Comparison of ENCODE assay signal across 20 cellular contexts in the genomic region with DNA sequence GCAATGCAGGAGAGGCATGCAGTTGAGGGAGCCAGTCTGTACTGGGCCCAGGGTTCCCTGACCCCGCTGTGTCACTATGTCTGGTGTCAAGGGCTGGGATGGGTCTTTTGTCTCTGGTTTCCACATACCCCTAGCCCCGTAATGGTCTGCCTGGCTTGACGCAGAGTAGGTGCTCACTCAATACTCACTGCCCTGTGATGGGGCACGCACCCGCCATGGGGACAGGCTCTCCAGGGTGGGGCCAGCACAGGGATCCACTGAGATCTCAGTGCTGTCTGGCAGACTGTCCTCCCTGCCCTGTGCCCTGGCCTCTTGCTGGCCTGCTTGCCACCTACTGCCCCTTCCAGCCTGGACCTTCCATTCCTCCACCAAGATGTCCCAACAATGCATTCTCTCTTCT.
"Had no signal": no experiment of that assay in that cellular context is flagged by ENCODE, and none has a peak within 500 bp of the region (broad histone marks: within the 10 kb centered on the region; RNA-seq: fewer than 3 reads in every experiment).

No MANE protein-coding gene starts in this region.

- H3K9me3 ChIP-seq: SK-N-SH had no signal

- DNase-seq: KBM-7; MV-4-11; NCI-H1048; NCI-H1105; NCI-H1417; NCI-H1436 treated with DMSO at 0.1 percent for 48 hours; NCI-H1694 treated with DMSO at 0.1 percent for 48 hours; NCI-H1930; NCI-H2081; NCI-H2107; NCI-H2227 treated with DMSO at 0.1 percent for 48 hours; NCI-H524; NCI-H69; NCI-H774; NK-92 treated with Interleukin-12 subunit alpha and Interleukin-12 subunit beta, amount 100 ng/mL, for 24 hours; PC-3; SHP77; SK-N-SH had no signal

- H3K27ac ChIP-seq: RWPE1 had no signal

- H3K4me2 ChIP-seq: SK-N-SH had no signal

- H3K9ac ChIP-seq: SK-N-SH had no signal

- ATAC-seq: Panc1, PC-3 had no signal
